25 cellular contexts compared by ENCODE assay signal in the genomic region with DNA sequence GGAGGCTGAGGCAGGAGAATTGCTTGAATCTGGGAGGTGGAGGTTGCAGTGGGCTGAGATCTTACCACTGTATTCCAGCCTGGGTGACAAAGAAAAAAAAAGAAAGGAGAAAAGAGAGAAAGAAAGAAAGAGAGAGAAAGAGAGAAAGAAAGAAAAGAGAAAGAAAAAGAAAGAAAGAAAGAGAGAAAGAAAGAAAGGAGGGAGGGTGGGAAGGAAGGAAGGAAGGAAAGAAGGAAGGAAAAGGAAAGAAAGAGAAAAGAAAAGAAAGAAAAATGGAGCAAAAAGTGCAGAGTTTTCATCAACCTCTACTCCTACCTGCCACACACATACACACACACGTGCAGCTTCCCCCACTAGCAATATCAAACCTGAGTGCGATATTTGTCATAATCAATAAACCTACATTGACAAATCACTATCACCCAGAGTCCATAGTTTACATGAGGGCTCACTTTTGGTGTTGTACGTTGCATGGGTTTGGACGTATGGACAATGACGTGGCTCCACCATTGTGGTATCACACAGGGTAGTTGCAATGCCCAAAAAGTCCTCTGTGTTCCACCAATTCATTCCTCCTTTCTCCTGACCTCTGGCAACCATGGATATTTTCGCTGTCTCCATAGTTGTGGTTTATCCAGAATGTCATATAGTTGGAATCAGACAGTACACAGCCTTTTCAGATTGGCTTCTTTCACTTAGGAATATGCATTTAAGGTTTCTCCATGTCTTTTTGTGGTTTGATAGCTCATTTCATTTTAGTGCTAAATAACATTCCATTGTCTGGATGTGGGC. TPM values are rescaled to one million over a fixed set of nuclear protein-coding genes. Genes with fewer than 3 reads are reported as not detected.
DNase-seq lines count a peak whose midpoint lies in the region; ATAC-seq and TF ChIP-seq lines count a peak whose summit lies in the region.
"Had no signal": no experiment of that assay in that cellular context is flagged by ENCODE, and none has a peak within 500 bp of the region (broad histone marks: within the 10 kb centered on the region; RNA-seq: fewer than 3 reads in every experiment).

No MANE protein-coding gene starts in this region.

- no peak for ATAC-seq in central memory CD8-positive, alpha-beta T cell (replicated peaks; ENCODE audit: extremely low read depth, poor library complexity, severe bottlenecking)
- ATAC-seq in esophagus mucosa: no peak
- ATAC-seq: activated naive CD8-positive, alpha-beta T cell treated with anti-CD3 and anti-CD28 coated beads, Interleukin-2, amount 50 U/mL, for 24 hours; left ventricle myocardium superior; right lobe of liver had no signal

- H3K27me3 Mint-ChIP-seq in central memory CD8-positive, alpha-beta T cell: no peaks in the 10 kb centered on the region
- H3K27me3 Mint-ChIP-seq: activated CD4-positive, alpha-beta memory T cell treated with anti-CD3 and anti-CD28 coated beads, Interleukin-2, amount 10 ng/mL, durations not matched to agents 7 days and 5 days; activated naive CD8-positive, alpha-beta T cell treated with anti-CD3 and anti-CD28 coated beads, Interleukin-2, amount 50 U/mL, for 24 hours; CD4-positive, alpha-beta memory T cell; dendritic cell treated with granulocyte-macrophage colony-stimulating factor and Interleukin-4, amounts not matched to agents 40 ng/mL and 50 ng/mL, for 4 days had no signal

- DNase-seq in BJ (ENCODE audit: low read depth) (peak; percentile 46), RPMI7951 (ENCODE audit: low read depth) (peak; percentile 55), osteoblast (ENCODE audit: insufficient read length, low spot score, missing footprints) (peak; percentile 50), NCI-H82 (lab: John Stamatoyannopoulos, UW) (no peak), erythroblast (lab: John Stamatoyannopoulos, UW) (no peak)
- no peak for DNase-seq in central memory CD8-positive, alpha-beta T cell (ENCODE audit: low spot score in 2 of 2)
- DNase-seq in activated naive CD4-positive, alpha-beta T cell treated with Interleukin-2 at 50 U/mL for 16 hours: no peak
- DNase-seq: activated CD4-positive, alpha-beta memory T cell treated with anti-CD3 and anti-CD28 coated beads, Interleukin-2, amount 10 ng/mL, durations not matched to agents 7 days and 5 days; activated effector memory CD4-positive, alpha-beta T cell treated with Interleukin-2 at 50 U/mL for 16 hours; activated naive CD8-positive, alpha-beta T cell treated with anti-CD3 and anti-CD28 coated beads, Interleukin-2, amount 50 U/mL, for 24 hours; CD4-positive, alpha-beta memory T cell; DMS53; H7; hypothalamus; left ventricle myocardium superior; midbrain; MV-4-11; NCI-H187; nephron progenitor cell; right lobe of liver; SW 1271 had no signal

- no peak for TF ChIP-seq POLR2A in erythroblast (IDR thresholded peaks at IDR 0.05; ENCODE audit: low read length)

- CTCF ChIA-PET in BJ (lab: Yijun Ruan, JAX): no interaction called here

- H3K27ac ChIP-seq in osteoblast (ENCODE audit: low read depth, low read length): peak overlapping the region; percentile 95
- H3K27ac ChIP-seq: KMS-11, right lobe of liver had no signal

- H3K27me3 ChIP-seq in BJ (ENCODE audit: control insufficient read depth, insufficient read depth, low read length): no peaks in the 10 kb centered on the region
- no peaks in the 10 kb centered on the region for H3K27me3 ChIP-seq in osteoblast (ENCODE audit: insufficient read depth, low read length)
- H3K27me3 ChIP-seq: right lobe of liver had no signal

- peaks cover 2% of the 10 kb centered on the region for H3K36me3 Mint-ChIP-seq in central memory CD8-positive, alpha-beta T cell (ENCODE audit: insufficient read depth)

- H3K27ac Mint-ChIP-seq in central memory CD8-positive, alpha-beta T cell (ENCODE audit: low read depth): peak overlapping the region; percentile 56
- H3K27ac Mint-ChIP-seq: activated CD4-positive, alpha-beta memory T cell treated with anti-CD3 and anti-CD28 coated beads, Interleukin-2, amount 10 ng/mL, durations not matched to agents 7 days and 5 days; activated naive CD8-positive, alpha-beta T cell treated with anti-CD3 and anti-CD28 coated beads, Interleukin-2, amount 50 U/mL, for 24 hours; dendritic cell treated with granulocyte-macrophage colony-stimulating factor and Interleukin-4, amounts not matched to agents 40 ng/mL and 50 ng/mL, for 4 days; nephron progenitor cell had no signal

- H3K4me1 Mint-ChIP-seq in central memory CD8-positive, alpha-beta T cell: peaks cover 18% of the 10 kb centered on the region
- H3K4me1 Mint-ChIP-seq: activated CD4-positive, alpha-beta memory T cell treated with anti-CD3 and anti-CD28 coated beads, Interleukin-2, amount 10 ng/mL, durations not matched to agents 7 days and 5 days; activated naive CD8-positive, alpha-beta T cell treated with anti-CD3 and anti-CD28 coated beads, Interleukin-2, amount 50 U/mL, for 24 hours; nephron progenitor cell had no signal

- H4K20me1 ChIP-seq in osteoblast (ENCODE audit: insufficient read depth, low read length): no peaks in the 10 kb centered on the region

- H3K36me3 ChIP-seq in BJ (ENCODE audit: control insufficient read depth, insufficient read depth, low read length) (no peaks in the 10 kb centered on the region), osteoblast (ENCODE audit: insufficient read depth, low read length) (no peaks in the 10 kb centered on the region)
- H3K36me3 ChIP-seq: right lobe of liver had no signal

- H3K4me3 Mint-ChIP-seq in central memory CD8-positive, alpha-beta T cell: no peak overlapping the region
- H3K4me3 Mint-ChIP-seq: activated CD4-positive, alpha-beta memory T cell treated with anti-CD3 and anti-CD28 coated beads, Interleukin-2, amount 10 ng/mL, durations not matched to agents 7 days and 5 days; activated naive CD8-positive, alpha-beta T cell treated with anti-CD3 and anti-CD28 coated beads, Interleukin-2, amount 50 U/mL, for 24 hours; CD4-positive, alpha-beta memory T cell; dendritic cell treated with granulocyte-macrophage colony-stimulating factor and Interleukin-4, amounts not matched to agents 40 ng/mL and 50 ng/mL, for 4 days; nephron progenitor cell had no signal

- H2AFZ ChIP-seq in osteoblast (ENCODE audit: low read length): peak overlapping the region; percentile 37

- TF ChIP-seq CTCF in BJ (IDR thresholded peaks at IDR 0.05; ENCODE audit: insufficient read depth, low read depth, low read length) (no peak), osteoblast (IDR thresholded peaks at IDR 0.05; ENCODE audit: extremely low read depth, low read depth, low read length) (peak; percentile 12)

- H3K4me2 ChIP-seq in osteoblast (ENCODE audit: insufficient read depth, low read length): peak overlapping the region; percentile 76
- H3K4me2 ChIP-seq: KMS-11 had no signal

- peaks cover 35% of the 10 kb centered on the region for H3K4me1 ChIP-seq in osteoblast (ENCODE audit: insufficient read depth, low read length)
- H3K4me1 ChIP-seq: right lobe of liver had no signal

- H3K9me3 Mint-ChIP-seq in central memory CD8-positive, alpha-beta T cell: peaks cover 2% of the 10 kb centered on the region

- POLR2A ChIA-PET in BJ (lab: Charles Lee): no interaction called here

- no peaks in the 10 kb centered on the region for H3K9me3 ChIP-seq in osteoblast (ENCODE audit: low read depth, low read length)
- H3K9me3 ChIP-seq: right lobe of liver had no signal

- H3K4me3 ChIP-seq in BJ (ENCODE audit: low read depth, low read length) (no peak overlapping the region), osteoblast (ENCODE audit: insufficient read depth, low read length) (peak overlapping the region; percentile 45)
- H3K4me3 ChIP-seq: right lobe of liver had no signal

- H3K79me2 ChIP-seq in osteoblast (ENCODE audit: insufficient read depth, low read length): peaks cover 9% of the 10 kb centered on the region

RNA-seq across cellular contexts. Expression of a gene that starts 36.5 kb away (rescaled TPM):
- 9.6 and 12.2 TPM in 2 replicates for polyA plus RNA-seq in BJ (2011; rRNA removed)
- 5.0 and 7.8 TPM in 2 replicates for polyA minus RNA-seq in BJ (2011; rRNA and poly(A)+ RNA removed)
- total RNA-seq in RPMI7951 (2014; rRNA removed; shearing (Covaris generic)): 9.6 and 11.8 TPM in 2 replicates
- total RNA-seq in osteoblast (5.0 and 8.0 TPM in 2 replicates), esophagus mucosa (23.8 TPM)
- total RNA-seq: HT1080 had no signal

RNA-seq across cellular contexts. Expression of a gene that starts 56.2 kb away (rescaled TPM):
- 6.5 and 8.8 TPM in 2 replicates for polyA plus RNA-seq in BJ (2011; rRNA removed)
- polyA minus RNA-seq in BJ (2011; rRNA and poly(A)+ RNA removed): 14.6 and 15.4 TPM in 2 replicates
- 7.2 and 9.3 TPM in 2 replicates for total RNA-seq in RPMI7951 (2014; rRNA removed; shearing (Covaris generic))
- total RNA-seq in osteoblast (15.9 and 21.7 TPM in 2 replicates), esophagus mucosa (14.8 TPM)

Comparison
In these comparisons a context has a peak if more than half of its experiments do, and no peak if none do; other contexts are left out.
1. DNase-seq: peak in BJ (single experiment), RPMI7951 (single experiment) and osteoblast (single experiment); none in central memory CD8-positive, alpha-beta T cell (0 of 2), activated naive CD4-positive, alpha-beta T cell treated with Interleukin-2 at 50 U/mL for 16 hours (single experiment), NCI-H82 (single experiment) and erythroblast (0 of 2).